29 cellular contexts compared by ENCODE assay signal in the genomic region with DNA sequence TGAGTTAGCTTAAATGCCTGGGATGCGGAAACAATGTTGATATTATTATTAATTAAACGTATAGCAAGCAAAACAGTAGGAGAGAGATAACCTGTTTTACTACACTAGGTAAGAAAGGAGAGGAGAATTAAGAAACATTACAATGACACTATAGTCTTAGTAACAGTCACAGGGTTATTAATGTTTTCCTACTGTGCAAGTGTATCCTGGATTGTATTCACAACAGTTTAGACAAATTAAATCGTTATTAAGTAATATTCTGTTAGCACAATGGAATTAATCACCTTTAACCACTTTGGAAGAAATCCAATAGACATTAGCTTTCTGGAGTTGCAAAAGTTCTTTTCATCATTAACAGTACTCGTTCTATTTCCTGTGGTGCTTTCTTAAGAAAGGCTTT. TPM values are rescaled to one million over a fixed set of nuclear protein-coding genes. Genes with fewer than 3 reads are reported as not detected.
"Had no signal": no experiment of that assay in that cellular context is flagged by ENCODE, and none has a peak within 500 bp of the region (broad histone marks: within the 10 kb centered on the region; RNA-seq: fewer than 3 reads in every experiment).

No MANE protein-coding gene starts in this region.

- H3K4me3 ChIP-seq: cardiac muscle cell, coronary artery had no signal

- H3K4me3 Mint-ChIP-seq: activated B cell treated with CpG ODN at 0.5 μM for 24 hours; activated CD8-positive, alpha-beta T cell treated with anti-CD3 and anti-CD28 coated beads for 36 hours; activated naive CD8-positive, alpha-beta T cell; activated T-cell treated with anti-CD3 and anti-CD28 coated beads, Interleukin-2, amount 50 U/mL, for 4 hours; activated T-helper 17 cell treated with anti-CD3 and anti-CD28 coated beads, Interleukin-2, amount 50 U/mL, for 72 hours; central memory CD8-positive, alpha-beta T cell; dendritic cell treated with granulocyte-macrophage colony-stimulating factor and Interleukin-4, amounts not matched to agents 40 ng/mL and 50 ng/mL, for 4 days; effector memory CD8-positive, alpha-beta T cell; T-helper 17 cell; T-helper 2 cell treated with Interferon-gamma antibody and Interleukin-4, amounts not matched to agents 5 μg/mL and 100 μg/mL, for 36 hours had no signal

- H3K27ac Mint-ChIP-seq: activated B cell treated with CpG ODN at 0.5 μM for 24 hours; activated CD8-positive, alpha-beta T cell treated with anti-CD3 and anti-CD28 coated beads for 36 hours; activated naive CD8-positive, alpha-beta T cell; activated T-helper 17 cell treated with anti-CD3 and anti-CD28 coated beads, Interleukin-2, amount 50 U/mL, for 72 hours; dendritic cell treated with granulocyte-macrophage colony-stimulating factor and Interleukin-4, amounts not matched to agents 40 ng/mL and 50 ng/mL, for 4 days; effector memory CD8-positive, alpha-beta T cell; T-helper 17 cell; T-helper 2 cell treated with Interferon-gamma antibody and Interleukin-4, amounts not matched to agents 5 μg/mL and 100 μg/mL, for 36 hours had no signal

- DNase-seq: activated B cell treated with CpG ODN at 0.5 μM for 24 hours; activated CD4-positive, alpha-beta T cell treated with anti-CD3 and anti-CD28 coated beads for 48 hours; activated CD4-positive, alpha-beta T cell treated with anti-CD3 and anti-CD28 coated beads, Interleukin-2, amount 50 U/mL, for 1 hour; activated CD4-positive, alpha-beta T cell treated with anti-CD3 and anti-CD28 coated beads, Interleukin-2, amount 50 U/mL, for 48 hours; activated CD8-positive, alpha-beta memory T cell treated with anti-CD3 and anti-CD28 coated beads for 24 hours; activated CD8-positive, alpha-beta T cell treated with anti-CD3 and anti-CD28 coated beads for 36 hours; activated effector memory CD4-positive, alpha-beta T cell treated with Interleukin-2 at 50 U/mL for 16 hours; activated gamma-delta T cell treated with Interleukin-2 at 50 U/mL for 16 hours; activated naive CD4-positive, alpha-beta T cell treated with anti-CD3 and anti-CD28 coated beads, Interleukin-2, amount 50 U/mL, for 16 hours; activated naive CD4-positive, alpha-beta T cell treated with Interleukin-2 at 50 U/mL for 16 hours; activated T-cell treated with anti-CD3 and anti-CD28 coated beads, Interleukin-2, amount 50 U/mL, for 4 hours; amniotic stem cell; anterior cingulate cortex; effector CD4-positive, alpha-beta T cell; effector memory CD8-positive, alpha-beta T cell; foreskin fibroblast; T-helper 1 cell; T-helper 17 cell; T1000; WERI-Rb-1 had no signal

- H3K4me1 Mint-ChIP-seq: activated T-helper 17 cell treated with anti-CD3 and anti-CD28 coated beads, Interleukin-2, amount 50 U/mL, for 72 hours; central memory CD8-positive, alpha-beta T cell had no signal

- H3K9me3 Mint-ChIP-seq: activated B cell treated with CpG ODN at 0.5 μM for 24 hours; activated CD8-positive, alpha-beta T cell treated with anti-CD3 and anti-CD28 coated beads for 36 hours; activated T-cell treated with anti-CD3 and anti-CD28 coated beads, Interleukin-2, amount 50 U/mL, for 4 hours; activated T-helper 17 cell treated with anti-CD3 and anti-CD28 coated beads, Interleukin-2, amount 50 U/mL, for 72 hours; central memory CD8-positive, alpha-beta T cell; dendritic cell treated with granulocyte-macrophage colony-stimulating factor and Interleukin-4, amounts not matched to agents 40 ng/mL and 50 ng/mL, for 4 days; effector memory CD8-positive, alpha-beta T cell; T-helper 2 cell treated with Interferon-gamma antibody and Interleukin-4, amounts not matched to agents 5 μg/mL and 100 μg/mL, for 36 hours had no signal

- H3K36me3 Mint-ChIP-seq: activated naive CD8-positive, alpha-beta T cell had no signal

- H3K27ac ChIP-seq: cardiac muscle cell, coronary artery, epithelial cell of prostate, WERI-Rb-1 had no signal

- H3K36me3 ChIP-seq: cardiac muscle cell, WERI-Rb-1 had no signal

- ATAC-seq: activated CD4-positive, CD25-positive, alpha-beta regulatory T cell treated with anti-CD3 and anti-CD28 coated beads, Interleukin-2, amount 50 U/mL, for 24 hours; activated CD8-positive, alpha-beta T cell treated with anti-CD3 and anti-CD28 coated beads for 36 hours; activated T-cell treated with anti-CD3 and anti-CD28 coated beads, Interleukin-2, amount 50 U/mL, for 4 hours; activated T-helper 17 cell treated with anti-CD3 and anti-CD28 coated beads, Interleukin-2, amount 50 U/mL, for 72 hours; effector memory CD8-positive, alpha-beta T cell; T-helper 17 cell had no signal

RNA-seq across cellular contexts. Expression of a gene that starts 3.4 kb away (rescaled TPM):
- total RNA-seq: activated B cell treated with CpG ODN at 0.5 μM for 24 hours; activated CD8-positive, alpha-beta T cell treated with anti-CD3 and anti-CD28 coated beads for 36 hours; activated T-cell treated with anti-CD3 and anti-CD28 coated beads, Interleukin-2, amount 50 U/mL, for 4 hours; activated T-helper 17 cell treated with anti-CD3 and anti-CD28 coated beads, Interleukin-2, amount 50 U/mL, for 72 hours; T-helper 17 cell had no signal
